ENCODE assay signal across 9 cellular contexts in genomic region chr4:14177987-14178386, GRCh38.
DNase-seq lines count a peak whose midpoint lies in the region; ATAC-seq, FAIRE-seq and TF ChIP-seq lines count a peak whose summit lies in the region.
"Had no signal": no experiment of that assay in that cellular context is flagged by ENCODE, and none has a peak within 500 bp of the region (broad histone marks: within the 10 kb centered on the region; RNA-seq: fewer than 3 reads in every experiment).

No MANE protein-coding gene starts in this region.

- H3K9me3 ChIP-seq in endodermal cell (ENCODE audit: control insufficient read depth, low read length), result no peaks in the 10 kb centered on the region

- no peak for TF ChIP-seq POLR2A in GM12892 (IDR thresholded peaks at IDR 0.05; ENCODE audit: low read depth, low read length)

- no peak for TF ChIP-seq CTCF in endodermal cell (conservative IDR thresholded peaks at IDR 0.05)

- H3K4me1 Mint-ChIP-seq in endodermal cell, result peaks cover 92% of the 10 kb centered on the region

- H3K4me3 ChIP-seq in endodermal cell (ENCODE audit: low read length), result no peak overlapping the region

- H3K36me3 ChIP-seq in endodermal cell (ENCODE audit: control insufficient read depth, insufficient read depth, low read length), result no peaks in the 10 kb centered on the region

- WGBS in endodermal cell (ENCODE audit: insufficient coverage in 1 of 2, insufficient read length in 1 of 2), 2 experiments, result 92 to 100% methylated on average over 1 to 3 of the region's 3 CpGs

- DNase-seq in GM12892 (ENCODE audit: insufficient read length), result no peak
- peak; percentile 54 for DNase-seq in endodermal cell
- DNase-seq in 8988T, result no peak
- no peak for DNase-seq in NOMO-1 (lab: John Stamatoyannopoulos, UW; ENCODE audit: unreplicated experiment in 2 of 2)
- DNase-seq in HT-29 (ENCODE audit: low spot score), result no peak
- DNase-seq in GOT3 (lab: John Stamatoyannopoulos, UW), result no peak

- H3K36me3 Mint-ChIP-seq in endodermal cell (ENCODE audit: low read depth), result no peaks in the 10 kb centered on the region

- peaks cover 38% of the 10 kb centered on the region for H3K4me1 ChIP-seq in endodermal cell (ENCODE audit: control insufficient read depth, insufficient read depth, low read length)

- FAIRE-seq in GM12892 (lab: Jason Lieb, UNC), result peak; percentile 82

- no peaks in the 10 kb centered on the region for H3K27me3 ChIP-seq in endodermal cell (ENCODE audit: control insufficient read depth, insufficient read depth, low read length, poor library complexity, severe bottlenecking)

- H3K9ac ChIP-seq in endodermal cell (ENCODE audit: extremely low read depth, low read length, poor library complexity, severe bottlenecking), result no peak overlapping the region

- H3K27ac ChIP-seq in endodermal cell (ENCODE audit: low read depth, low read length), result no peak overlapping the region

- peak overlapping the region; percentile 57 for H3K27ac Mint-ChIP-seq in endodermal cell

- no peak overlapping the region for H3K4me3 Mint-ChIP-seq in endodermal cell

- ATAC-seq in GM19455 (IDR thresholded peaks at IDR 0.05; ENCODE audit: unreplicated experiment), result peak; percentile 82
- peak; percentile 83 for ATAC-seq in HG03139 (IDR thresholded peaks at IDR 0.05; ENCODE audit: unreplicated experiment)
- ATAC-seq: Panc1 had no signal

- no peaks in the 10 kb centered on the region for H3K27me3 Mint-ChIP-seq in endodermal cell (ENCODE audit: insufficient read depth)

- no peaks in the 10 kb centered on the region for H3K9me3 Mint-ChIP-seq in endodermal cell
